In genomic region chr20:23049933-23050838, GRCh38 we compare ENCODE assay signal across 9 cellular contexts. TPM values are rescaled to one million over a fixed set of nuclear protein-coding genes. Genes with fewer than 3 reads are reported as not detected.
A peak's percentile ranks its signal among the peaks of the same experiment; 100 is the strongest.
DNase-seq lines count a peak whose midpoint lies in the region; ATAC-seq and TF ChIP-seq lines count a peak whose summit lies in the region.
"Had no signal": no experiment of that assay in that cellular context is flagged by ENCODE, and none has a peak within 500 bp of the region (broad histone marks: within the 10 kb centered on the region; RNA-seq: fewer than 3 reads in every experiment).

No MANE protein-coding gene starts in this region.

- in situ Hi-C loops in GM13976 (cut with MboI; ENCODE audit: low sequenced_read_pairs, unreplicated experiment): no loop called here

- no peak overlapping the region for H3K9ac ChIP-seq in rectal smooth muscle tissue (ENCODE audit: low read length)

- no peaks in the 10 kb centered on the region for H3K9me3 ChIP-seq in left ventricle myocardium inferior (replicated peaks)
- no peaks in the 10 kb centered on the region for H3K9me3 ChIP-seq in effector memory CD4-positive, alpha-beta T cell (ENCODE audit: control insufficient read depth, low read length)

- intact Hi-C loops in left ventricle myocardium inferior (cut with micrococcal nuclease): loop anchor here (10.0 kb wide), 2 partner anchors 185 to 355 kb away; no protein-coding TSS in a partner anchor

- no peak for ATAC-seq in HG03520 (IDR thresholded peaks at IDR 0.05; ENCODE audit: unreplicated experiment)

- H3K27me3 ChIP-seq in left ventricle myocardium inferior (ENCODE audit: low read depth) (peaks cover 77% of the 10 kb centered on the region), rectal smooth muscle tissue (ENCODE audit: control insufficient read depth, insufficient read depth, low read length) (peaks cover 17% of the 10 kb centered on the region)
- peaks cover 23% of the 10 kb centered on the region for H3K27me3 ChIP-seq in effector memory CD4-positive, alpha-beta T cell (replicated peaks; ENCODE audit: control insufficient read depth, insufficient read depth, low read length, poor library complexity, severe bottlenecking)

- H3K4me1 ChIP-seq in left ventricle myocardium inferior (peaks cover 66% of the 10 kb centered on the region), rectal smooth muscle tissue (ENCODE audit: control insufficient read depth, insufficient read depth, low read length) (peaks cover 4% of the 10 kb centered on the region)
- peaks cover 2% of the 10 kb centered on the region for H3K4me1 ChIP-seq in effector memory CD4-positive, alpha-beta T cell (ENCODE audit: control insufficient read depth, insufficient read depth, low read length, poor library complexity, severe bottlenecking)

- H3K36me3 ChIP-seq in left ventricle myocardium inferior (peaks cover 9% of the 10 kb centered on the region), rectal smooth muscle tissue (ENCODE audit: control insufficient read depth, insufficient read depth, low read length) (no peaks in the 10 kb centered on the region)
- H3K36me3 ChIP-seq in effector memory CD4-positive, alpha-beta T cell (ENCODE audit: control insufficient read depth, insufficient read depth, low read length): no peaks in the 10 kb centered on the region

- TF ChIP-seq CTCF in GM13976 (IDR thresholded peaks at IDR 0.05; ENCODE audit: borderline replicate concordance, control extremely low read depth, extremely low read depth, insufficient read depth, missing control alignments) (no peak), WI38 (IDR thresholded peaks at IDR 0.05; ENCODE audit: low read depth, low read length) (no peak), left ventricle myocardium inferior (IDR thresholded peaks at IDR 0.05; ENCODE audit: borderline replicate concordance) (no peak)

- H3K27ac ChIP-seq in left ventricle myocardium inferior (replicated peaks) (peak overlapping the region; percentile 96), rectal smooth muscle tissue (ENCODE audit: low read depth, low read length) (peak overlapping the region; percentile 51)
- H3K27ac ChIP-seq in effector memory CD4-positive, alpha-beta T cell (ENCODE audit: insufficient read depth, low read length, poor library complexity, severe bottlenecking): no peak overlapping the region

- peak; percentile 35 for DNase-seq in GM13976 (ENCODE audit: low spot score)
- peak; percentile 65 for DNase-seq in left ventricle myocardium inferior
- no peak for DNase-seq in cortex of kidney (lab: John Stamatoyannopoulos, UW)
- no peak for DNase-seq in central memory CD4-positive, alpha-beta T cell
- no peak for DNase-seq in effector memory CD4-positive, alpha-beta T cell
- DNase-seq: activated T-cell treated with anti-CD3 and anti-CD28 coated beads, Interleukin-2, amount 50 U/mL, for 1 hour had no signal

- peak overlapping the region; percentile 26; the same call in 1 of the 2 replicates for H3K4me3 ChIP-seq in WI38 (ENCODE audit: low read depth, low read length)
- H3K4me3 ChIP-seq in left ventricle myocardium inferior: peak overlapping the region; percentile 80
- H3K4me3 ChIP-seq in rectal smooth muscle tissue (ENCODE audit: low read length): peak overlapping the region; percentile 47
- no peak overlapping the region for H3K4me3 ChIP-seq in effector memory CD4-positive, alpha-beta T cell (ENCODE audit: insufficient read depth, low read depth, low read length, poor library complexity, severe bottlenecking)

RNA-seq across cellular contexts. Expression of gene THBD, which starts 0.7 kb away (rescaled TPM):
- total RNA-seq in left ventricle myocardium inferior: 13.8 TPM

RNA-seq across cellular contexts. Expression of gene SSTR4, which starts 15.1 kb away (rescaled TPM):
- not detected for total RNA-seq in left ventricle myocardium inferior

RNA-seq across cellular contexts. Expression of gene CD93, which starts 35.9 kb away (rescaled TPM):
- total RNA-seq in left ventricle myocardium inferior: 35.7 TPM

Comparison
In these comparisons a context has a peak if more than half of its experiments do, and no peak if none do; other contexts are left out.
1. DNase-seq: peak in GM13976 (single experiment) and left ventricle myocardium inferior (single experiment); none in cortex of kidney (single experiment), central memory CD4-positive, alpha-beta T cell (single experiment) and effector memory CD4-positive, alpha-beta T cell (0 of 3).